Comparison of ENCODE assay signal across 17 cellular contexts in the genomic region with DNA sequence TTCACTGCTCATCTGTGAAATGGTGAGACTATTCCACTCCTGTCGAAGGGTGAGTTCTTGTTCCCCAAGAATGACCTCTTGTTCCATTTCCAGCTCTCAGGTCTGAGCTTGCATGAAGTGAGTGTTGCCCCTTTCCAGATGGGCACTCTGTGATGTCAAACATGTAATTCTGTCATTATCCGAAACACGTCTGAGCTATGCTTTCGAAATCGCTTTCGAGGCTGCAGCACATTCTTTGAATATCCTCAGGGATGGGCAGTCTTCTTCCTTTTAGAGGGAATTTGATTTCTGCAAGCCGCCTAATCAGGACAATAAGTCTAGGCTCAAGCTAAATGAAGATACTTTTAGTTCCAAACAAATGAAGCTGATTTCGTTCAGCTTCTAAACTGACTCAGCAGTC. TPM values are rescaled to one million over a fixed set of nuclear protein-coding genes. Genes with fewer than 3 reads are reported as not detected.
DNase-seq lines count a peak whose midpoint lies in the region; ATAC-seq and TF ChIP-seq lines count a peak whose summit lies in the region.
"Had no signal": no experiment of that assay in that cellular context is flagged by ENCODE, and none has a peak within 500 bp of the region (broad histone marks: within the 10 kb centered on the region; RNA-seq: fewer than 3 reads in every experiment).

No MANE protein-coding gene starts in this region.

- H3K9ac ChIP-seq in SK-N-MC (ENCODE audit: insufficient read length): no peak overlapping the region

- ATAC-seq in HG03196 (IDR thresholded peaks at IDR 0.05; ENCODE audit: unreplicated experiment) (no peak), GM21723 (IDR thresholded peaks at IDR 0.05; ENCODE audit: unreplicated experiment) (no peak), GM18907 (IDR thresholded peaks at IDR 0.05; ENCODE audit: unreplicated experiment) (no peak)
- ATAC-seq: GM12878, natural killer cell had no signal

- H3K9me3 ChIP-seq in SK-N-MC (ENCODE audit: low read depth, low read length) (no peaks in the 10 kb centered on the region), prostate gland (no peaks in the 10 kb centered on the region)
- H3K9me3 ChIP-seq: SJCRH30 had no signal

- H3K4me3 ChIP-seq in ACC112 (ENCODE audit: low read depth, low read length) (peak overlapping the region; percentile 74), SK-N-MC (peak overlapping the region; percentile 64), fibroblast of mammary gland (ENCODE audit: control insufficient read depth, low read depth, low read length) (no peak overlapping the region), prostate gland (no peak overlapping the region)
- H3K4me3 ChIP-seq: GM12878, SJCRH30, skin epidermis had no signal

- H3K36me3 ChIP-seq in ACC112 (ENCODE audit: insufficient read depth, low read length) (no peaks in the 10 kb centered on the region), SK-N-MC (ENCODE audit: insufficient read depth, low read length) (no peaks in the 10 kb centered on the region), prostate gland (no peaks in the 10 kb centered on the region)

- H3K4me1 ChIP-seq in ACC112 (ENCODE audit: control insufficient read depth, insufficient read depth, low read length, unreplicated experiment) (peaks cover 40% of the 10 kb centered on the region), prostate gland (replicated peaks) (no peaks in the 10 kb centered on the region)

- peaks cover 3% of the 10 kb centered on the region for H3K79me2 ChIP-seq in ACC112 (ENCODE audit: control insufficient read depth, insufficient read depth, low read length, unreplicated experiment)

- H3K27ac ChIP-seq in ACC112 (ENCODE audit: low read depth, low read length) (peak overlapping the region; percentile 85), SK-N-MC (no peak overlapping the region), prostate gland (peak overlapping the region; percentile 11 to 46)
- H3K27ac ChIP-seq: SJCRH30 had no signal

- H2AFZ ChIP-seq in ACC112 (ENCODE audit: low read length, unreplicated experiment): peak overlapping the region; percentile 55

- WGBS in prostate gland: 48% methylated on average over 8 of the region's 8 CpGs

- intact Hi-C loops in prostate gland (cut with DNase I): no loop called here

- TF ChIP-seq POLR2A in prostate gland (IDR thresholded peaks at IDR 0.05): no peak

- DNase-seq in SK-N-MC (ENCODE audit: low read depth, low spot score): no peak
- peak; percentile 54 for DNase-seq in fibroblast of mammary gland (ENCODE audit: low read depth)
- DNase-seq in prostate gland (ENCODE audit: low spot score): no peak
- no peak for DNase-seq in GF-D8 (lab: John Stamatoyannopoulos, UW)
- DNase-seq: activated CD4-positive, alpha-beta T cell treated with anti-CD3 and anti-CD28 coated beads, Interleukin-2, amount 50 U/mL, for 48 hours; aorta; DMS79 treated with DMSO at 0.1 percent for 48 hours; MM.1S; natural killer cell; NCI-H2171 treated with DMSO at 0.1 percent for 48 hours; SJCRH30 had no signal

- H3K27me3 ChIP-seq in ACC112 (ENCODE audit: insufficient read depth, low read length) (no peaks in the 10 kb centered on the region), prostate gland (replicated peaks; ENCODE audit: insufficient read depth) (no peaks in the 10 kb centered on the region)
- H3K27me3 ChIP-seq: SJCRH30 had no signal

- no peak for TF ChIP-seq CTCF in fibroblast of mammary gland (conservative IDR thresholded peaks at IDR 0.05; ENCODE audit: control insufficient read depth, insufficient read depth, low read depth, low read length)
- TF ChIP-seq CTCF in prostate gland (IDR thresholded peaks at IDR 0.05): no peak

RNA-seq across cellular contexts. Expression of a gene that starts 15.1 kb away (rescaled TPM):
- 10 to 100 TPM in 1 of 2 donors, 1 to 10 TPM in 1; 3.7 to 13.2 TPM for total RNA-seq in prostate gland

Comparison
In these comparisons a context has a peak if more than half of its experiments do, and no peak if none do; other contexts are left out.
1. H3K4me3 ChIP-seq: peak in ACC112 (single experiment) and SK-N-MC (single experiment); none in fibroblast of mammary gland (single experiment) and prostate gland (0 of 2).